Comparison of ENCODE assay signal across 13 cellular contexts in genomic region chr2:109063326-109063670, GRCh38.
A peak's percentile ranks its signal among the peaks of the same experiment; 100 is the strongest.
DNase-seq lines count a peak whose midpoint lies in the region; ATAC-seq, FAIRE-seq and TF ChIP-seq lines count a peak whose summit lies in the region.
"Had no signal": no experiment of that assay in that cellular context is flagged by ENCODE, and none has a peak within 500 bp of the region (broad histone marks: within the 10 kb centered on the region; RNA-seq: fewer than 3 reads in every experiment).

No MANE protein-coding gene starts in this region.

- no peak for FAIRE-seq in urothelium cell line (lab: Jason Lieb, UNC)

- 65% methylated on average over 12 of the region's 12 CpGs for WGBS in hepatocyte (ENCODE audit: low lambda C conversion rate, missing lambda C conversion rate)
- 26 to 65% methylated on average over 12 of the region's 12 CpGs for WGBS in sigmoid colon, 2 donors

- no peaks in the 10 kb centered on the region for H3K36me3 ChIP-seq in hepatocyte (replicated peaks; ENCODE audit: insufficient read depth, low read depth)
- no peaks in the 10 kb centered on the region for H3K36me3 ChIP-seq in sigmoid colon
- H3K36me3 ChIP-seq: upper lobe of left lung had no signal

- DNase-seq in activated naive CD4-positive, alpha-beta T cell treated with anti-CD3 and anti-CD28 coated beads for 36 hours = peak; percentile 12
- no peak for DNase-seq in activated naive CD4-positive, alpha-beta T cell treated with Interleukin-2 at 50 U/mL for 16 hours
- DNase-seq in NCI-H2107 (lab: John Stamatoyannopoulos, UW) (peak; percentile 37), hepatocyte (ENCODE audit: low spot score) (no peak), urothelium cell line (ENCODE audit: low spot score) (peak; percentile 32), sigmoid colon (no peak)
- no peak for DNase-seq in activated T-cell treated with anti-CD3 and anti-CD28 coated beads, Interleukin-2, amount 50 U/mL, for 1 hour
- DNase-seq: activated gamma-delta T cell; KBM-7; NCI-H1930; stimulated activated CD4-positive, alpha-beta T cell treated with anti-CD3 and anti-CD28 coated beads, Interleukin-2, amount 100 ng/mL, for 24 hours; upper lobe of left lung had no signal

- H3K27me3 ChIP-seq in hepatocyte (no peaks in the 10 kb centered on the region), sigmoid colon (no peaks in the 10 kb centered on the region)
- H3K27me3 ChIP-seq: upper lobe of left lung had no signal

- peaks cover 24% of the 10 kb centered on the region for H3K4me1 ChIP-seq in hepatocyte (ENCODE audit: insufficient read depth)
- H3K4me1 ChIP-seq in sigmoid colon = peaks cover 0 to 5% (median 0%) of the 10 kb centered on the region in 4 donors

- TF ChIP-seq EP300 in sigmoid colon (IDR thresholded peaks at IDR 0.05) = no peak

- H3K4me3 Mint-ChIP-seq in activated naive CD4-positive, alpha-beta T cell treated with anti-CD3 and anti-CD28 coated beads for 36 hours = no peak overlapping the region

- H3K27ac Mint-ChIP-seq in activated naive CD4-positive, alpha-beta T cell treated with anti-CD3 and anti-CD28 coated beads for 36 hours = no peak overlapping the region

- TF ChIP-seq CTCF in hepatocyte (IDR thresholded peaks at IDR 0.05; ENCODE audit: poor library complexity) (no peak), sigmoid colon (IDR thresholded peaks at IDR 0.05) (no peak)

- no peaks in the 10 kb centered on the region for H3K9me3 Mint-ChIP-seq in activated naive CD4-positive, alpha-beta T cell treated with anti-CD3 and anti-CD28 coated beads for 36 hours

- H2AFZ ChIP-seq in hepatocyte = no peak overlapping the region

- no peaks in the 10 kb centered on the region for H3K36me3 Mint-ChIP-seq in activated naive CD4-positive, alpha-beta T cell treated with anti-CD3 and anti-CD28 coated beads for 36 hours (ENCODE audit: low read depth)

- no peak for ATAC-seq in GM21576 (IDR thresholded peaks at IDR 0.05; ENCODE audit: unreplicated experiment)

- no peaks in the 10 kb centered on the region for H3K27me3 Mint-ChIP-seq in activated naive CD4-positive, alpha-beta T cell treated with anti-CD3 and anti-CD28 coated beads for 36 hours (ENCODE audit: low read depth)

- no peaks in the 10 kb centered on the region for H3K79me2 ChIP-seq in hepatocyte

- peaks cover 37% of the 10 kb centered on the region for H3K4me1 Mint-ChIP-seq in activated naive CD4-positive, alpha-beta T cell treated with anti-CD3 and anti-CD28 coated beads for 36 hours (ENCODE audit: low read depth)

- TF ChIP-seq POLR2A in sigmoid colon (IDR thresholded peaks at IDR 0.05) = no peak

- H3K9me3 ChIP-seq in hepatocyte (ENCODE audit: low read depth) = no peaks in the 10 kb centered on the region
- no peaks in the 10 kb centered on the region for H3K9me3 ChIP-seq in sigmoid colon
- H3K9me3 ChIP-seq: upper lobe of left lung had no signal

- CTCF ChIA-PET in activated naive CD4-positive, alpha-beta T cell treated with anti-CD3 and anti-CD28 coated beads for 36 hours (lab: Charles Lee) = interaction anchor here (1.0 kb wide), 1 partner anchor 148 kb away, joined by 4 read pairs; no protein-coding TSS in a partner anchor

- no peaks in the 10 kb centered on the region for H3K9me2 ChIP-seq in hepatocyte (replicated peaks; ENCODE audit: insufficient read depth)

- H3K4me3 ChIP-seq in hepatocyte (no peak overlapping the region), sigmoid colon (no peak overlapping the region)
- H3K4me3 ChIP-seq: upper lobe of left lung had no signal

- intact Hi-C loops in activated naive CD4-positive, alpha-beta T cell treated with anti-CD3 and anti-CD28 coated beads for 36 hours (cut with micrococcal nuclease) = no loop called here
- intact Hi-C loops in sigmoid colon (cut with DNase I) = no loop called here

- H3K27ac ChIP-seq in hepatocyte = peak overlapping the region; percentile 86
- H3K27ac ChIP-seq in sigmoid colon = no peak overlapping the region
- H3K27ac ChIP-seq: upper lobe of left lung had no signal

- no peaks in the 10 kb centered on the region for H4K20me1 ChIP-seq in hepatocyte (ENCODE audit: insufficient read depth, poor library complexity, severe bottlenecking)

- H3K4me2 ChIP-seq in hepatocyte = no peak overlapping the region

Comparison
In these comparisons a context has a peak if more than half of its experiments do, and no peak if none do; other contexts are left out.
1. DNase-seq: peak in activated naive CD4-positive, alpha-beta T cell treated with anti-CD3 and anti-CD28 coated beads for 36 hours (single experiment), NCI-H2107 (single experiment) and urothelium cell line (single experiment); none in activated naive CD4-positive, alpha-beta T cell treated with Interleukin-2 at 50 U/mL for 16 hours (single experiment), hepatocyte (single experiment), sigmoid colon (single experiment) and activated T-cell treated with anti-CD3 and anti-CD28 coated beads, Interleukin-2, amount 50 U/mL, for 1 hour (single experiment).